ENCODE assay signal across 8 cellular contexts in genomic region chr9:37529111-37529510, GRCh38. TPM values are rescaled to one million over a fixed set of nuclear protein-coding genes. Genes with fewer than 3 reads are reported as not detected.
DNase-seq lines count a peak whose midpoint lies in the region; ATAC-seq, FAIRE-seq and TF ChIP-seq lines count a peak whose summit lies in the region.

No MANE protein-coding gene starts in this region.

- no CpG with 5 or more reads among the region's 14 CpGs for WGBS in mesendoderm (ENCODE audit: extremely low coverage, insufficient coverage, low lambda C conversion rate)

- H3K27ac Mint-ChIP-seq in T-cell (peak overlapping the region; percentile 90 to 96), astrocyte (ENCODE audit: unreplicated experiment) (no peak overlapping the region), type B pancreatic cell (no peak overlapping the region)

- H3K27me3 Mint-ChIP-seq in T-cell (no peaks in the 10 kb centered on the region), astrocyte (ENCODE audit: low read depth, unreplicated experiment) (no peaks in the 10 kb centered on the region), type B pancreatic cell (no peaks in the 10 kb centered on the region)

- H3K4me3 Mint-ChIP-seq in T-cell (peak overlapping the region; percentile 58 to 74 (median 73)), astrocyte (ENCODE audit: unreplicated experiment) (no peak overlapping the region), type B pancreatic cell (no peak overlapping the region)

- H2AK5ac ChIP-seq in mesendoderm (ENCODE audit: low read length): no peak overlapping the region

- H3K4me3 ChIP-seq in astrocyte (ENCODE audit: insufficient read depth, low read depth, low read length) (no peak overlapping the region), mesendoderm (ENCODE audit: low read length) (no peak overlapping the region)

- no peak overlapping the region for H2BK15ac ChIP-seq in mesendoderm (replicated peaks; ENCODE audit: low read depth)

- POLR2A ChIA-PET in T-cell (lab: Charles Lee): interaction anchor here in 1 of 2 donors (0.6 kb wide), 2 partner anchors 11 to 42 kb away, joined by 3 read pairs; no protein-coding TSS in a partner anchor

- no peaks in the 10 kb centered on the region for H3K27me3 ChIP-seq in astrocyte (ENCODE audit: insufficient read depth, low read length)
- no peaks in the 10 kb centered on the region for H3K27me3 ChIP-seq in mesendoderm (ENCODE audit: insufficient read depth, low read length, poor library complexity)

- no peaks in the 10 kb centered on the region for H4K20me1 ChIP-seq in astrocyte (ENCODE audit: insufficient read depth, low read length)

- FAIRE-seq in astrocyte (lab: Jason Lieb, UNC): no peak

- H3K23ac ChIP-seq in mesendoderm (ENCODE audit: low read length): no peak overlapping the region

- no peak overlapping the region for H4K8ac ChIP-seq in mesendoderm (ENCODE audit: low read depth, low read length)

- H3K4me1 Mint-ChIP-seq in T-cell (peaks cover 10 to 32% (median 21%) of the 10 kb centered on the region in 3 donors), astrocyte (ENCODE audit: low read depth, unreplicated experiment) (no peaks in the 10 kb centered on the region), type B pancreatic cell (ENCODE audit: unreplicated experiment) (peaks cover 11% of the 10 kb centered on the region)

- peak; percentile 54 for ATAC-seq in GM21576 (IDR thresholded peaks at IDR 0.05; ENCODE audit: unreplicated experiment)
- ATAC-seq in T-cell (replicated peaks in 1 of 4): peak; percentile 74 to 82 (median 79)

- H3K9me3 Mint-ChIP-seq in T-cell (peaks cover 0 to 4% (median 0%) of the 10 kb centered on the region in 3 donors), astrocyte (ENCODE audit: unreplicated experiment) (no peaks in the 10 kb centered on the region), type B pancreatic cell (no peaks in the 10 kb centered on the region)

- H3K4me1 ChIP-seq in astrocyte (ENCODE audit: insufficient read depth, low read length): peaks cover 4% of the 10 kb centered on the region
- H3K4me1 ChIP-seq in mesendoderm (ENCODE audit: control insufficient read depth, low read depth, low read length): no peaks in the 10 kb centered on the region

- H2BK5ac ChIP-seq in mesendoderm (ENCODE audit: low read length): no peak overlapping the region

- no peak overlapping the region for H3K56ac ChIP-seq in mesendoderm (ENCODE audit: low read length)

- H3K79me2 ChIP-seq in astrocyte (ENCODE audit: insufficient read depth, low read length) (no peaks in the 10 kb centered on the region), mesendoderm (ENCODE audit: control insufficient read depth, insufficient read depth, low read length) (no peaks in the 10 kb centered on the region)

- CTCF ChIA-PET in T-cell (lab: Charles Lee): interaction anchor here in 1 of 2 donors (0.7 kb wide), 1 partner anchor 172 kb away, joined by 5 read pairs; no protein-coding TSS in a partner anchor

- H3K4me2 ChIP-seq in astrocyte (ENCODE audit: low read length) (peak overlapping the region; percentile 42), mesendoderm (ENCODE audit: low read length) (no peak overlapping the region)

- no peak overlapping the region for H2BK120ac ChIP-seq in mesendoderm (ENCODE audit: low read depth, low read length)

- H3K9ac ChIP-seq in astrocyte (ENCODE audit: low read length) (no peak overlapping the region), mesendoderm (ENCODE audit: low read length) (no peak overlapping the region)

- no peaks in the 10 kb centered on the region for H3K9me3 ChIP-seq in astrocyte (ENCODE audit: insufficient read depth, low read depth, low read length)

- H3K36me3 Mint-ChIP-seq in T-cell (peaks cover 11% of the 10 kb centered on the region), astrocyte (ENCODE audit: low read depth, unreplicated experiment) (peaks cover 28% of the 10 kb centered on the region), type B pancreatic cell (peaks cover 32% of the 10 kb centered on the region)

- TF ChIP-seq CTCF in astrocyte (IDR thresholded peaks at IDR 0.05; ENCODE audit: insufficient read depth, low read depth, low read length) (no peak), type B pancreatic cell (conservative IDR thresholded peaks at IDR 0.05) (no peak)

- H4K5ac ChIP-seq in mesendoderm (ENCODE audit: low read length): no peak overlapping the region

- DNase-seq in T-cell (peak in 33 of 34 experiments; percentile 20 to 69 (median 56)), astrocyte (ENCODE audit: low read depth) (peak; percentile 53), NCI-H2227 (lab: John Stamatoyannopoulos, UW; ENCODE audit: unreplicated experiment) (no peak), mesendoderm (no peak), type B pancreatic cell (ENCODE audit: extremely low spot score, unreplicated experiment) (no peak), mesenteric fat pad (ENCODE audit: low spot score) (no peak)
- peak; percentile 35 to 53 for DNase-seq in stimulated activated CD4-positive, alpha-beta T cell treated with anti-CD3 and anti-CD28 coated beads, Interleukin-1b, Interleukin-23, amount 100 ng/mL, for 1 hour (ENCODE audit: low read depth in 2 of 2)

- H3K27ac ChIP-seq in astrocyte (ENCODE audit: low read depth, low read length): no peak overlapping the region
- no peak overlapping the region for H3K27ac ChIP-seq in mesendoderm (ENCODE audit: low read depth, low read length)

- no peak overlapping the region for H3K4ac ChIP-seq in mesendoderm (ENCODE audit: low read depth, low read length)

- H3K36me3 ChIP-seq in astrocyte (ENCODE audit: insufficient read depth, low read length): peaks cover 3% of the 10 kb centered on the region
- H3K36me3 ChIP-seq in mesendoderm (ENCODE audit: control insufficient read depth, insufficient read depth, low read length): peaks cover 2% of the 10 kb centered on the region

- no peak overlapping the region for H3K18ac ChIP-seq in mesendoderm (ENCODE audit: low read length)

- no peak overlapping the region for H2AFZ ChIP-seq in astrocyte (ENCODE audit: low read depth, low read length)

- H3K79me1 ChIP-seq in mesendoderm (ENCODE audit: low read length): no peaks in the 10 kb centered on the region

RNA-seq across cellular contexts. Expression of gene POLR1E, which starts 43.4 kb away (rescaled TPM):
- 10 to 100 TPM; 31.5 to 37.4 (median 35.0) TPM for total RNA-seq in T-cell
- 20.5 and 23.2 TPM in 2 replicates for total RNA-seq in astrocyte
- 21.0 TPM for polyA plus RNA-seq in mesendoderm (2013, experiment 1 of 2)
- 22.4 TPM for polyA plus RNA-seq in mesendoderm (2013, experiment 2 of 2)
- total RNA-seq in type B pancreatic cell (ENCODE audit: low replicate concordance): 16.3 and 26.9 TPM in 2 replicates
- 35.7 TPM for total RNA-seq in mesenteric fat pad

RNA-seq across cellular contexts. Expression of gene FBXO10, which starts 47.1 kb away (rescaled TPM):
- 1 to 10 TPM; 2.9 to 5.0 (median 3.8) TPM for total RNA-seq in T-cell
- 11.7 and 12.7 TPM in 2 replicates for total RNA-seq in astrocyte
- 5.3 TPM for polyA plus RNA-seq in mesendoderm (2013, experiment 1 of 2)
- polyA plus RNA-seq in mesendoderm (2013, experiment 2 of 2): 5.3 TPM
- total RNA-seq in type B pancreatic cell (ENCODE audit: low replicate concordance): 10.5 and 18.5 TPM in 2 replicates
- total RNA-seq in mesenteric fat pad: 10.6 TPM

Comparison
In these comparisons a context has a peak if more than half of its experiments do, and no peak if none do; other contexts are left out.
1. DNase-seq: peak in T-cell (33 of 34), astrocyte (single experiment) and stimulated activated CD4-positive, alpha-beta T cell treated with anti-CD3 and anti-CD28 coated beads, Interleukin-1b, Interleukin-23, amount 100 ng/mL, for 1 hour (2 of 2); none in NCI-H2227 (single experiment), mesendoderm (single experiment), type B pancreatic cell (single experiment) and mesenteric fat pad (single experiment).
2. H3K27ac Mint-ChIP-seq: peak in T-cell (2 of 2); none in astrocyte (single experiment) and type B pancreatic cell (single experiment).
3. H3K4me3 Mint-ChIP-seq: peak in T-cell (3 of 3); none in astrocyte (single experiment) and type B pancreatic cell (single experiment).